Comparison of ENCODE assay signal across 7 cellular contexts in the genomic region with DNA sequence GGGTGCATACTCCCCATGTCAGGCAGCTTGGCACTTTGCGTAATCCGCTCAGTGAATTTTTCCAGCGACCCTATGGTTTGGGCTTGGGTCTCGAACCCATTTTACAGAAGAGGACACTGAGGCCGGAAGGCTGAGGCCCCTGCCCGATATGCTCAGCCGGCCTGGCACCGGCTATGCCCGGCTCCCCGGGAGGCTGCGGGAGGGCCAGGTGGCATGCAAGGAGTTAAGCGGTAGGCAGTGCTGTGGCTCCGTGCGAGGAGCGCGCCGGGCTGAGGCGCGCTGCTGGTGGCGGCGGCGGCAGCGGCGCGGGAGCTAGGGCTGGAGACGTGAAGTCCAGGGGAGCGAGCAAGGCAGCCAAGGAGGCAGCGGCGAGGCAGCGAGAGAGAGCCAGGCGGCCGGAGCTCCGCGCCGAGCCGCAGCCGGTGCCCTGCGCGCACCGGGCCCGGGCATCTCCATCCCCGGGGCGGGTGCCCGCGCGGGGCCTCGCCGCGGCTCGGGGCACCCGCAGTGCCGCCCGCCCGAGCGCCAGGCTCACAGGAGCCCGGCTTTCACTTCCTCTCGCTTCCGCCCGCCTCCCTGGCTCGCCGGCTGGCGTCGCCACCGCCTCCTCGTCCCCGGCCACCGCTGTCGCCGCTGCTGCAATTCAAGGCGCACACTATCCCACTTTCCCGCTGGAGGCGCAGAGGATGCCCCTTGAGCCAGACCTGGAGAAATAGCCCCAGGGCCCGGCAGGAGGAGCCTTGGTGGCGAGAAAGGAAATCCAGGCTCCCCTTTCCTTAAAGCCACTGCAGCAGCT. TPM values are rescaled to one million over a fixed set of nuclear protein-coding genes. Genes with fewer than 3 reads are reported as not detected.
DNase-seq lines count a peak whose midpoint lies in the region; ATAC-seq and TF ChIP-seq lines count a peak whose summit lies in the region.

A gene (plus strand): TSS at position 272 of the 796 bp plus-strand sequence. CDS start 66,545 bp downstream, outside the sequence.

- no peak within 1 kb of the TSS for H3K9ac ChIP-seq in skeletal muscle satellite cell (ENCODE audit: low read depth, low read length)

- H3K4me3 ChIP-seq in breast epithelium (peak within 1 kb of the TSS; percentile 33 to 64 (median 55)), skeletal muscle satellite cell (ENCODE audit: low read length) (peak within 1 kb of the TSS; percentile 61)

- H3K4me1 ChIP-seq in breast epithelium, result peaks cover 0 to 7% of the 10 kb centered on the region in 2 donors
- no peaks in the 10 kb centered on the region for H3K4me1 ChIP-seq in skeletal muscle satellite cell (ENCODE audit: control insufficient read depth, insufficient read depth, low read length)

- H3K4me1 Mint-ChIP-seq in immature natural killer cell, result peaks cover 9 to 12% of the 10 kb centered on the region in 2 donors

- H3K27ac ChIP-seq in breast epithelium, result no peak within 1 kb of the TSS

- H3K9me3 ChIP-seq in breast epithelium (no peaks in the 10 kb centered on the region), skeletal muscle satellite cell (replicated peaks; ENCODE audit: low read length) (no peaks in the 10 kb centered on the region)

- no peaks in the 10 kb centered on the region for H3K9me3 Mint-ChIP-seq in immature natural killer cell

- TF ChIP-seq POLR2A in breast epithelium (IDR thresholded peaks at IDR 0.05), result no peak

- peak within 1 kb of the TSS in 4 of 5 donors; percentile 46 to 69 (median 49) for H3K4me3 Mint-ChIP-seq in immature natural killer cell

- in situ Hi-C loops in GM13977 (cut with MboI; ENCODE audit: low pct_unique_long_range_greater_than_20kb, low sequenced_read_pairs, unreplicated experiment), result no loop called here

- H3K27me3 ChIP-seq in breast epithelium (peaks cover 0 to 37% of the 10 kb centered on the region in 2 donors), skeletal muscle satellite cell (ENCODE audit: control insufficient read depth, insufficient read depth, low read length) (peaks cover 37% of the 10 kb centered on the region)

- H3K36me3 ChIP-seq in breast epithelium (no peaks in the 10 kb centered on the region), skeletal muscle satellite cell (ENCODE audit: insufficient read depth, low read length) (no peaks in the 10 kb centered on the region)

- no peak within 1 kb of the TSS for H3K27ac Mint-ChIP-seq in immature natural killer cell

- intact Hi-C loops in breast epithelium (cut with DNase I; ENCODE audit: low total_unique reads), result no loop called here

- no peaks in the 10 kb centered on the region for H3K36me3 Mint-ChIP-seq in immature natural killer cell

- DNase-seq in GM13977 (ENCODE audit: low spot score), result peak; percentile 23
- DNase-seq in NCI-H460 (ENCODE audit: extremely low read depth, low read depth), result peak; percentile 9
- no peak for DNase-seq in breast epithelium (ENCODE audit: low spot score in 2 of 2)
- peak in 1 of 3 donors; percentile 5 for DNase-seq in immature natural killer cell
- DNase-seq in activated CD8-positive, alpha-beta memory T cell treated with anti-CD3 and anti-CD28 coated beads, Interleukin-2, amount 50 U/mL, for 4 hours, result no peak

- H3K4me2 ChIP-seq in skeletal muscle satellite cell (ENCODE audit: low read length), result peak within 1 kb of the TSS; percentile 81

- peaks cover 10 to 28% (median 19%) of the 10 kb centered on the region in 3 donors for H3K27me3 Mint-ChIP-seq in immature natural killer cell (ENCODE audit: low read depth in 3 of 3)

- no peak for ATAC-seq in GM18907 (IDR thresholded peaks at IDR 0.05; ENCODE audit: unreplicated experiment)

- TF ChIP-seq CTCF in GM13977 (IDR thresholded peaks at IDR 0.05; ENCODE audit: extremely low read depth, insufficient read depth, missing control alignments) (no peak), breast epithelium (IDR thresholded peaks at IDR 0.05) (no peak)

RNA-seq across cellular contexts. Expression of the gene that starts here (rescaled TPM):
- total RNA-seq in NCI-H460 (2014; rRNA removed; shearing (Covaris generic)), result not detected in 2 replicates
- not detected in 2 replicates for polyA plus RNA-seq in NCI-H460 (2014; cell fraction: nucleus; rRNA removed)
- total RNA-seq in breast epithelium, result under 1 TPM; 0.33 to 0.48 (median 0.44) TPM
- not detected for polyA plus RNA-seq in immature natural killer cell
- not detected in 2 replicates for total RNA-seq in skeletal muscle satellite cell (2012; rRNA removed)

Comparison
In these comparisons a context has a peak if more than half of its experiments do, and no peak if none do; other contexts are left out.
1. Peak in DNase-seq in NCI-H460; RNA of the gene not detected or under 1 TPM.